Comparison of ENCODE assay signal across 20 cellular contexts in genomic region chr4:114251020-114251419, GRCh38.
DNase-seq lines count a peak whose midpoint lies in the region; ATAC-seq and TF ChIP-seq lines count a peak whose summit lies in the region.
"Had no signal": no experiment of that assay in that cellular context is flagged by ENCODE, and none has a peak within 500 bp of the region (broad histone marks: within the 10 kb centered on the region; RNA-seq: fewer than 3 reads in every experiment).

No MANE protein-coding gene starts in this region.

- no peaks in the 10 kb centered on the region for H3K9me3 ChIP-seq in body of pancreas
- H3K9me3 ChIP-seq in sigmoid colon, result peaks cover 0 to 13% (median 0%) of the 10 kb centered on the region in 4 donors
- H3K9me3 ChIP-seq: SJCRH30 had no signal

- H3K27ac ChIP-seq in 22Rv1 (peak overlapping the region; percentile 10; the same call in 1 of the 2 replicates), body of pancreas (peak overlapping the region in 1 of 4 donors; percentile 17), sigmoid colon (peak overlapping the region in 3 of 4 donors; percentile 15 to 44 (median 31))
- H3K27ac ChIP-seq: GM23248, SJCRH30 had no signal

- ATAC-seq in body of pancreas, result peak; percentile 55
- ATAC-seq: HepG2, K562 had no signal

- no peak for TF ChIP-seq CTCF in 22Rv1 (IDR thresholded peaks at IDR 0.05)
- TF ChIP-seq CTCF in body of pancreas (IDR thresholded peaks at IDR 0.05), result no peak
- TF ChIP-seq CTCF in sigmoid colon (IDR thresholded peaks at IDR 0.05), result no peak

- H3K4me1 ChIP-seq in body of pancreas (peaks cover 6% of the 10 kb centered on the region), sigmoid colon (peaks cover 0 to 9% (median 2%) of the 10 kb centered on the region in 4 donors)
- H3K4me1 ChIP-seq: SJCRH30 had no signal

- TF ChIP-seq EP300 in sigmoid colon (IDR thresholded peaks at IDR 0.05), result no peak

- H3K36me3 ChIP-seq in body of pancreas (replicated peaks in 1 of 2; ENCODE audit: insufficient read depth in 1 of 2, low read depth in 2 of 2) (no peaks in the 10 kb centered on the region), sigmoid colon (no peaks in the 10 kb centered on the region)
- H3K36me3 ChIP-seq: SJCRH30 had no signal

- no peak for TF ChIP-seq POLR2A in body of pancreas (IDR thresholded peaks at IDR 0.05)
- no peak for TF ChIP-seq POLR2A in sigmoid colon (IDR thresholded peaks at IDR 0.05)

- DNase-seq in HT-29 (ENCODE audit: low spot score) (peak; percentile 49), body of pancreas (no peak), sigmoid colon (no peak), SW 1271 (lab: John Stamatoyannopoulos, UW) (no peak), NCI-H187 (lab: John Stamatoyannopoulos, UW) (no peak)
- no peak for DNase-seq in effector CD8-positive, alpha-beta T cell (lab: John Stamatoyannopoulos, UW)
- DNase-seq: DMS153, GM23248, H7, Kasumi-1, NCI-H1105, NCI-H1436 treated with DMSO at 0.1 percent for 48 hours, NCI-H1930, NCI-H446, NCI-H524 treated with DMSO at 0.1 percent for 48 hours, NCI-H774, SJCRH30 had no signal

- H3K27me3 ChIP-seq in body of pancreas, result no peaks in the 10 kb centered on the region
- H3K27me3 ChIP-seq in sigmoid colon, result no peaks in the 10 kb centered on the region
- H3K27me3 ChIP-seq: SJCRH30 had no signal

- intact Hi-C loops in body of pancreas (cut with DNase I) (no loop called here), sigmoid colon (cut with DNase I) (no loop called here)

- no peak overlapping the region for H3K4me3 ChIP-seq in body of pancreas
- H3K4me3 ChIP-seq in sigmoid colon, result no peak overlapping the region
- H3K4me3 ChIP-seq: GM23248, K562, SJCRH30 had no signal
